10 cellular contexts compared by ENCODE assay signal in genomic region chr11:65834202-65834601, GRCh38. TPM values are rescaled to one million over a fixed set of nuclear protein-coding genes. Genes with fewer than 3 reads are reported as not detected.
DNase-seq lines count a peak whose midpoint lies in the region; ATAC-seq and TF ChIP-seq lines count a peak whose summit lies in the region.
"Had no signal": no experiment of that assay in that cellular context is flagged by ENCODE, and none has a peak within 500 bp of the region (broad histone marks: within the 10 kb centered on the region; RNA-seq: fewer than 3 reads in every experiment).

No MANE protein-coding gene starts in this region.

- H3K4me1 Mint-ChIP-seq in effector memory CD8-positive, alpha-beta T cell (ENCODE audit: low read depth in 2 of 2): peaks cover 3 to 8% of the 10 kb centered on the region in 2 donors
- peaks cover 4% of the 10 kb centered on the region for H3K4me1 Mint-ChIP-seq in endothelial cell (ENCODE audit: unreplicated experiment)

- H3K36me3 Mint-ChIP-seq in effector memory CD8-positive, alpha-beta T cell (ENCODE audit: insufficient read depth): peaks cover 2% of the 10 kb centered on the region
- peaks cover 3% of the 10 kb centered on the region for H3K36me3 Mint-ChIP-seq in endothelial cell (ENCODE audit: low read depth, unreplicated experiment)

- no peaks in the 10 kb centered on the region for H3K9me3 ChIP-seq in testis

- no peak overlapping the region for H3K27ac ChIP-seq in testis

- TF ChIP-seq CTCF in astrocyte of the spinal cord (IDR thresholded peaks at IDR 0.05; ENCODE audit: low read depth, low read length) (no peak), testis (IDR thresholded peaks at IDR 0.05) (no peak), endothelial cell (IDR thresholded peaks at IDR 0.05; ENCODE audit: unreplicated experiment) (no peak)

- no peaks in the 10 kb centered on the region for H3K9me3 Mint-ChIP-seq in effector memory CD8-positive, alpha-beta T cell
- H3K9me3 Mint-ChIP-seq in endothelial cell (ENCODE audit: unreplicated experiment): no peaks in the 10 kb centered on the region

- WGBS in testis, 2 donors: 22 to 48% methylated on average over 6 of the region's 6 CpGs

- no peak for TF ChIP-seq POLR2A in testis (IDR thresholded peaks at IDR 0.05)

- in situ Hi-C loops in astrocyte of the spinal cord (cut with HindIII; ENCODE audit: low sequenced_read_pairs): no loop called here

- POLR2A ChIA-PET in HEK293T (lab: Yijun Ruan, JAX): interaction anchor here (1.4 to 1.7 kb wide), 3 partner anchors 24 to 122 kb away, joined by 3 to 4 read pairs (median 3); partner anchors contain the start of genes CFL1 and FIBP

- peak overlapping the region; percentile 52 for H3K4me3 ChIP-seq in astrocyte of the spinal cord (ENCODE audit: low read depth, low read length)
- peak overlapping the region; percentile 61 to 71 for H3K4me3 ChIP-seq in testis

- no peak overlapping the region for H3K4me3 Mint-ChIP-seq in effector memory CD8-positive, alpha-beta T cell
- no peak overlapping the region for H3K4me3 Mint-ChIP-seq in endothelial cell (ENCODE audit: unreplicated experiment)

- H3K27ac Mint-ChIP-seq in effector memory CD8-positive, alpha-beta T cell: no peak overlapping the region
- no peak overlapping the region for H3K27ac Mint-ChIP-seq in endothelial cell (ENCODE audit: unreplicated experiment)

- intact Hi-C loops in left colon (cut with DNase I, micrococcal nuclease): no loop called here
- intact Hi-C loops in testis (cut with DNase I; ENCODE audit: low total_unique reads): no loop called here

- peaks cover 0 to under 1% of the 10 kb centered on the region in 2 donors for H3K27me3 Mint-ChIP-seq in effector memory CD8-positive, alpha-beta T cell
- H3K27me3 Mint-ChIP-seq in endothelial cell (ENCODE audit: unreplicated experiment): peaks cover 10% of the 10 kb centered on the region

- CTCF ChIA-PET in HEK293T (lab: Yijun Ruan, JAX): interaction anchor here (0.5 kb wide), 1 partner anchor 12 kb away, joined by 5 read pairs; no protein-coding TSS in a partner anchor

- no peaks in the 10 kb centered on the region for H3K27me3 ChIP-seq in testis

- H3K4me1 ChIP-seq in testis: peaks cover 3% of the 10 kb centered on the region

- no peaks in the 10 kb centered on the region for H3K36me3 ChIP-seq in testis (ENCODE audit: low read depth, missing control alignments)

- ATAC-seq in left colon: peak; percentile 5
- no peak for ATAC-seq in effector memory CD8-positive, alpha-beta T cell (replicated peaks)
- ATAC-seq in HG03442 (IDR thresholded peaks at IDR 0.05; ENCODE audit: unreplicated experiment): no peak
- ATAC-seq: HCT116 had no signal

- no peak for DNase-seq in HEK293T (ENCODE audit: extremely low spot score)
- no peak for DNase-seq in astrocyte of the spinal cord (ENCODE audit: low read depth, low spot score)
- no peak for DNase-seq in left colon
- DNase-seq in testis: no peak
- no peak for DNase-seq in effector memory CD8-positive, alpha-beta T cell
- DNase-seq in SIG-M5 treated with dmso at 0.1 percent for 504 hours (lab: John Stamatoyannopoulos, UW; ENCODE audit: unreplicated experiment): no peak
- DNase-seq in endothelial cell (ENCODE audit: low spot score): no peak

TF ChIP-seq in HEK293T, 16 proteins besides CTCF, POLR2A, EP300 and RAD21:
- TF ChIP-seq FOXK2 (IDR thresholded peaks at IDR 0.05): no peak
- peak; percentile 73 for TF ChIP-seq TARDBP (IDR thresholded peaks at IDR 0.05)

RNA-seq across cellular contexts. Expression of gene SNX32, which starts 0.4 kb away (rescaled TPM):
- 1 to 10 TPM; 1.6 to 3.8 TPM for total RNA-seq in left colon
- 1 to 10 TPM; 3.2 to 4.0 TPM for total RNA-seq in testis
- 4.9 TPM for polyA plus RNA-seq in testis (ENCODE audit: insufficient read depth, low read depth, low replicate concordance)
- total RNA-seq in endothelial cell (ENCODE audit: unreplicated experiment): 1.2 TPM

RNA-seq across cellular contexts. Expression of gene CFL1, which starts 23.8 kb away (rescaled TPM):
- 1,000 to 10,000 TPM; 1,740 to 2,016 TPM for total RNA-seq in left colon
- 100 to 1,000 TPM; 522 to 570 TPM for total RNA-seq in testis
- polyA plus RNA-seq in testis (ENCODE audit: insufficient read depth, low read depth, low replicate concordance): 647 TPM
- 1,740 TPM for total RNA-seq in endothelial cell (ENCODE audit: unreplicated experiment)

RNA-seq across cellular contexts. Expression of gene MUS81, which starts 26.0 kb away (rescaled TPM):
- total RNA-seq in left colon: 10 to 100 TPM; 55.7 to 63.4 TPM
- 10 to 100 TPM; 57.2 to 74.0 TPM for total RNA-seq in testis
- 49.9 TPM for polyA plus RNA-seq in testis (ENCODE audit: insufficient read depth, low read depth, low replicate concordance)
- total RNA-seq in endothelial cell (ENCODE audit: unreplicated experiment): 73.8 TPM

RNA-seq across cellular contexts. Expression of gene EFEMP2, which starts 38.4 kb away (rescaled TPM):
- total RNA-seq in left colon: 10 to 100 TPM in 1 of 2 donors, 1 to 10 TPM in 1; 4.5 to 21.4 TPM
- 10 to 100 TPM; 47.4 to 52.4 TPM for total RNA-seq in testis
- polyA plus RNA-seq in testis (ENCODE audit: insufficient read depth, low read depth, low replicate concordance): 100 TPM
- total RNA-seq in endothelial cell (ENCODE audit: unreplicated experiment): 248 TPM

RNA-seq across cellular contexts. Expression of gene CTSW, which starts 45.4 kb away (rescaled TPM):
- 1 to 10 TPM; 1.5 to 2.4 TPM for total RNA-seq in left colon
- 1 to 10 TPM in 1 of 2 donors, under 1 TPM in 1; 0.71 to 2.7 TPM for total RNA-seq in testis
- polyA plus RNA-seq in testis (ENCODE audit: insufficient read depth, low read depth, low replicate concordance): 4.4 TPM
- not detected for total RNA-seq in endothelial cell (ENCODE audit: unreplicated experiment)
- total RNA-seq: renal cortical epithelial cell had no signal
